In genomic region chr1:29047142-29047541, GRCh38 we compare ENCODE assay signal across 22 cellular contexts.
"Had no signal": no experiment of that assay in that cellular context is flagged by ENCODE, and none has a peak within 500 bp of the region (broad histone marks: within the 10 kb centered on the region; RNA-seq: fewer than 3 reads in every experiment).

No MANE protein-coding gene starts in this region.

- H3K27ac ChIP-seq: epithelial cell of prostate, esophagus muscularis mucosa, left ventricle myocardium inferior, lower lobe of right lung, neural progenitor cell, parathyroid adenoma, psoas muscle, right lobe of liver, stomach had no signal

- H3K9me3 Mint-ChIP-seq: immature natural killer cell; natural killer cell treated with Interleukin-12 subunit alpha and Interleukin-12 subunit beta and Interleukin-15 and Interleukin-18, amount 100 ng/mL, for 72 hours; stimulated activated memory B cell treated with anti-CD40 and anti-IgM and Interleukin-4, amounts not matched to agents 10 μg/mL and 1 μg/mL and 100 μg/mL, for 72 hours had no signal

- H3K4me3 Mint-ChIP-seq: immature natural killer cell; natural killer cell treated with Interleukin-12 subunit alpha and Interleukin-12 subunit beta and Interleukin-15 and Interleukin-18, amount 100 ng/mL, for 72 hours; neural progenitor cell; stimulated activated memory B cell treated with anti-CD40 and anti-IgM and Interleukin-4, amounts not matched to agents 10 μg/mL and 1 μg/mL and 100 μg/mL, for 72 hours had no signal

- ATAC-seq: left cardiac atrium; lower lobe of right lung; natural killer cell treated with Interleukin-12 subunit alpha and Interleukin-12 subunit beta and Interleukin-15 and Interleukin-18, amount 100 ng/mL, for 72 hours; psoas muscle; right lobe of liver; stimulated activated memory B cell treated with anti-CD40 and anti-IgM and Interleukin-4, amounts not matched to agents 10 μg/mL and 1 μg/mL and 100 μg/mL, for 72 hours had no signal

- H3K27me3 ChIP-seq: esophagus muscularis mucosa, neural progenitor cell, right lobe of liver, stomach had no signal

- H3K4me2 ChIP-seq: neural progenitor cell had no signal

- H3K4me1 ChIP-seq: lower lobe of right lung, neural progenitor cell, parathyroid adenoma, right lobe of liver had no signal

- H3K9ac ChIP-seq: neural progenitor cell, parathyroid adenoma had no signal

- H3K4me1 Mint-ChIP-seq: neural progenitor cell; stimulated activated memory B cell treated with anti-CD40 and anti-IgM and Interleukin-4, amounts not matched to agents 10 μg/mL and 1 μg/mL and 100 μg/mL, for 72 hours had no signal

- H3K9me3 ChIP-seq: esophagus muscularis mucosa, left ventricle myocardium inferior, lower lobe of right lung, psoas muscle, right lobe of liver, stomach had no signal

- H3K27ac Mint-ChIP-seq: natural killer cell treated with Interleukin-12 subunit alpha and Interleukin-12 subunit beta and Interleukin-15 and Interleukin-18, amount 100 ng/mL, for 72 hours; neural progenitor cell; stimulated activated memory B cell treated with anti-CD40 and anti-IgM and Interleukin-4, amounts not matched to agents 10 μg/mL and 1 μg/mL and 100 μg/mL, for 72 hours had no signal

- H3K27me3 Mint-ChIP-seq: natural killer cell treated with Interleukin-12 subunit alpha and Interleukin-12 subunit beta and Interleukin-15 and Interleukin-18, amount 100 ng/mL, for 72 hours; stimulated activated memory B cell treated with anti-CD40 and anti-IgM and Interleukin-4, amounts not matched to agents 10 μg/mL and 1 μg/mL and 100 μg/mL, for 72 hours had no signal

- DNase-seq: effector memory CD4-positive, alpha-beta T cell; immature natural killer cell; left cardiac atrium; left ventricle myocardium inferior; lower lobe of right lung; mesenchymal stem cell; midbrain; nucleus accumbens; psoas muscle; retina; right lobe of liver; stimulated activated CD4-positive, alpha-beta T cell treated with anti-CD3 and anti-CD28 coated beads, Interleukin-4, amount 100 ng/mL, for 1 hour; stimulated activated CD8-positive, alpha-beta memory T cell treated with anti-CD3 and anti-CD28 coated beads, Interleukin-4, amount 100 ng/mL, for 48 hours; stomach; substantia nigra; trophoblast cell had no signal

- H3K36me3 ChIP-seq: esophagus muscularis mucosa, left ventricle myocardium inferior, neural progenitor cell had no signal

- H3K36me3 Mint-ChIP-seq: natural killer cell treated with Interleukin-12 subunit alpha and Interleukin-12 subunit beta and Interleukin-15 and Interleukin-18, amount 100 ng/mL, for 72 hours had no signal

- H2AFZ ChIP-seq: neural progenitor cell, parathyroid adenoma had no signal

- H3K4me3 ChIP-seq: esophagus muscularis mucosa, left ventricle myocardium inferior, lower lobe of right lung, neural progenitor cell, psoas muscle, right lobe of liver, stomach had no signal

- H3K79me2 ChIP-seq: parathyroid adenoma had no signal
